Comparison of ENCODE assay signal across 21 cellular contexts in the genomic region with DNA sequence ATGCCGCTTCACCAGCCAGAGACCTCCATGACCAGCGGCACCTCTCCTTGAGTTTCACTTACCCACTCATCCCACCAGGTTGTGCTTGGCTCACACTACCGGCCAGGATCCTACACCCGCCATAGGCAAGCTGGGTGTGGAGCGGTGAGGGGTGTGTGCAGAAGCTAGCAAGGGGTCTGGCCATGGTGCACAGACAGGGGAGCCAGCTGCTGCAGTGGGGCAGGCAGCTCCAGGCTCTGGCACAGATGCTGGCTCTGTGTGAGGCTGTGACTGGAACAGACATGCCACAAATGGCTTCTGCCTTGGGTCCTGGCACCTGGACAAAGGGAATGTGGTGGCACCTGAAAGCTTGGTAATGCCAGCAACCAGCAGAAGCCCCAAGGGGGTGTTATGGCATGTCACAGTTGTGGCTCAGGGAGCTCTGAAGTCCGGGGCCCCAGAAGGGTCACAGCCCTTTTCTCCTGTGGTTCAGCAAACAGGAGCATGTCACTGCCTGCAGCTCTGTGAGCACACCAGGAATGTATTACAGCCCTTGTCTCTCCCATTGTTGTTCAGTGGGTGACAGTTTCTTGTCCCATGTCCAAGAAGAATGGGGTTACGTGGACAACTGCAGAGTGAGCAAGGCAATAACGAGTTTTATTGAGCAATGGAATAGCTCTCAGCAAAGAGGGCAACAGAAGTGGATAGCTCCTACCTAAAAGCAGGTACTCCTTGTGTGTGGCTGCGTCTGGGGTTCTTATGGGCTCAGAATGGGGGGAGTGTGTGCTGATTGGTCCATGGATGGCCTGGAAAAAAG.
DNase-seq lines count a peak whose midpoint lies in the region; ATAC-seq and TF ChIP-seq lines count a peak whose summit lies in the region.
"Had no signal": no experiment of that assay in that cellular context is flagged by ENCODE, and none has a peak within 500 bp of the region (broad histone marks: within the 10 kb centered on the region; RNA-seq: fewer than 3 reads in every experiment).

No MANE protein-coding gene starts in this region.

- H3K9me2 ChIP-seq in PC-3 (replicated peaks; ENCODE audit: low read length): no peaks in the 10 kb centered on the region

- no TSS peak for BruUV-seq in PC-3 (replicated peaks; lab: Mats Ljungman, UMichigan)

- ATAC-seq in PC-3: peak; percentile 13; the same call in 1 of the 2 replicates

- H3K27ac ChIP-seq in HEK293 (ENCODE audit: extremely low read depth, low read depth, low read length) (no peak overlapping the region), PC-3 (ENCODE audit: low read length) (peak overlapping the region; percentile 92), spleen (no peak overlapping the region)
- H3K27ac ChIP-seq: SK-N-MC had no signal

- no peaks in the 10 kb centered on the region for H3K4me1 ChIP-seq in HEK293 (ENCODE audit: control insufficient read depth, insufficient read depth, low read length)
- H3K4me1 ChIP-seq in PC-3 (ENCODE audit: insufficient read depth, low read length): peaks cover 12% of the 10 kb centered on the region; the same call in 1 of the 2 replicates
- H3K4me1 ChIP-seq in spleen: no peaks in the 10 kb centered on the region

- no peaks in the 10 kb centered on the region for H3K27me3 Mint-ChIP-seq in HFFc6 (ENCODE audit: insufficient read depth)
- H3K27me3 Mint-ChIP-seq: CD8-positive, alpha-beta memory T cell had no signal

- peak overlapping the region; percentile 15; the same call in 1 of the 2 replicates for H3K4me2 ChIP-seq in PC-3 (ENCODE audit: low read length)

- H3K4me3 ChIP-seq in HEK293 (ENCODE audit: low read depth, low read length): no peak overlapping the region
- no peak overlapping the region for H3K4me3 ChIP-seq in PC-3 (ENCODE audit: low read length)
- H3K4me3 ChIP-seq in spleen: no peak overlapping the region
- H3K4me3 ChIP-seq: SK-N-MC had no signal

- H3K36me3 ChIP-seq in HEK293 (ENCODE audit: control insufficient read depth in 2 of 2, insufficient read depth in 1 of 2, low read length in 2 of 2) (no peaks in the 10 kb centered on the region), PC-3 (ENCODE audit: low read depth, low read length) (no peaks in the 10 kb centered on the region), spleen (no peaks in the 10 kb centered on the region)

- no peaks in the 10 kb centered on the region for H3K9me3 Mint-ChIP-seq in HFFc6

- TF ChIP-seq POLR2A in spleen (IDR thresholded peaks at IDR 0.05): no peak

- TF ChIP-seq CTCF in HEK293 (tag by site-specific recombination; IDR thresholded peaks at IDR 0.05): no peak
- no peak for TF ChIP-seq CTCF in PC-3 (conservative IDR thresholded peaks at IDR 0.05; ENCODE audit: low read depth, low read length)
- TF ChIP-seq CTCF in spleen (IDR thresholded peaks at IDR 0.05 in 8 of 11, conservative IDR thresholded peaks at IDR 0.05 in 3 of 11): no peak
- no peak for TF ChIP-seq CTCF in HFFc6 (IDR thresholded peaks at IDR 0.05)

- 72 to 92% (median 82%) methylated on average over 8 to 9 of the region's 9 CpGs for WGBS in spleen, 5 donors

- H3K27me3 ChIP-seq in PC-3 (ENCODE audit: low read length): no peaks in the 10 kb centered on the region
- no peaks in the 10 kb centered on the region for H3K27me3 ChIP-seq in spleen (replicated peaks in 1 of 7)

- intact Hi-C loops in PC-3 (cut with micrococcal nuclease): no loop called here
- intact Hi-C loops in spleen (cut with DNase I; ENCODE audit: low total_unique reads): no loop called here

- peak; percentile 62 for DNase-seq in PC-3
- DNase-seq in islet precursor cell: peak; percentile 52
- DNase-seq in spleen: peak; percentile 59
- DNase-seq in AG08396 (ENCODE audit: low spot score): no peak
- DNase-seq in NCI-H526 treated with DMSO at 0.1 percent for 48 hours (lab: John Stamatoyannopoulos, UW): no peak
- no peak for DNase-seq in HFFc6
- DNase-seq: C1 segment of cervical spinal cord; CD8-positive, alpha-beta memory T cell; DMS53; EL; Kasumi-1; MM.1S; NCI-H1092; NCI-H146; NCI-H2081; NCI-H510A; NCI-H82; OCI-M1; SHP77 had no signal

- peak overlapping the region; percentile 47; the same call in 1 of the 2 replicates for H3K9ac ChIP-seq in PC-3 (ENCODE audit: low read length)

- no peaks in the 10 kb centered on the region for H3K4me1 Mint-ChIP-seq in HFFc6 (ENCODE audit: low read depth)
- H3K4me1 Mint-ChIP-seq: CD8-positive, alpha-beta memory T cell had no signal

- POLR2A ChIA-PET in HEK293 (lab: Yijun Ruan, JAX) (no interaction called here), PC-3 (lab: Charles Lee; ENCODE audit: unreplicated experiment) (interaction anchor here (0.5 kb wide), 1 partner anchor 600 kb away, joined by 3 read pairs; no protein-coding TSS in a partner anchor)

- CTCF ChIA-PET in HEK293 (lab: Yijun Ruan, JAX) (no interaction called here), PC-3 (lab: Charles Lee) (no interaction called here)

- H3K36me3 Mint-ChIP-seq in HFFc6 (ENCODE audit: low read depth): no peaks in the 10 kb centered on the region; the same call in 1 of the 2 replicates
- H3K36me3 Mint-ChIP-seq: CD8-positive, alpha-beta memory T cell had no signal

- H3K27ac Mint-ChIP-seq in HFFc6: no peak overlapping the region
- H3K27ac Mint-ChIP-seq: CD8-positive, alpha-beta memory T cell had no signal

- no peaks in the 10 kb centered on the region for H4K20me1 ChIP-seq in PC-3 (ENCODE audit: low read length)

- H2AFZ ChIP-seq in PC-3 (ENCODE audit: low read length): peak overlapping the region; percentile 54; the same call in 1 of the 2 replicates

- no peaks in the 10 kb centered on the region for H3K79me2 ChIP-seq in PC-3 (ENCODE audit: low read length)

- no peak overlapping the region for H3K4me3 Mint-ChIP-seq in HFFc6
- H3K4me3 Mint-ChIP-seq: CD8-positive, alpha-beta memory T cell had no signal

- no peaks in the 10 kb centered on the region for H3K9me3 ChIP-seq in HEK293 (ENCODE audit: control insufficient read depth, insufficient read depth, low read depth, low read length)
- no peaks in the 10 kb centered on the region for H3K9me3 ChIP-seq in PC-3 (ENCODE audit: low read length)
- peaks cover 0 to 22% (median 5%) of the 10 kb centered on the region in 8 donors for H3K9me3 ChIP-seq in spleen

- H3F3A ChIP-seq in PC-3 (ENCODE audit: low read length, unreplicated experiment): no peaks in the 10 kb centered on the region

TF ChIP-seq in HEK293, 187 proteins besides CTCF, POLR2A, EP300 and RAD21:
- TF ChIP-seq SETDB1 (IDR thresholded peaks at IDR 0.05; ENCODE audit: insufficient read length, low read length): peak; percentile 88
- TF ChIP-seq TRIM28 (IDR thresholded peaks at IDR 0.05; ENCODE audit: borderline replicate concordance, low read length): peak; percentile 91; the same call in 1 of the 2 replicates
- TF ChIP-seq ZNF514 (tag by site-specific recombination; IDR thresholded peaks at IDR 0.05): no peak

Comparison
In these comparisons a context has a peak if more than half of its experiments do, and no peak if none do; other contexts are left out.
1. DNase-seq: peak in PC-3 (single experiment), islet precursor cell (single experiment) and spleen (single experiment); none in AG08396 (single experiment), NCI-H526 treated with DMSO at 0.1 percent for 48 hours (single experiment) and HFFc6 (single experiment).